1 cellular context compared by ENCODE assay signal in the genomic region with DNA sequence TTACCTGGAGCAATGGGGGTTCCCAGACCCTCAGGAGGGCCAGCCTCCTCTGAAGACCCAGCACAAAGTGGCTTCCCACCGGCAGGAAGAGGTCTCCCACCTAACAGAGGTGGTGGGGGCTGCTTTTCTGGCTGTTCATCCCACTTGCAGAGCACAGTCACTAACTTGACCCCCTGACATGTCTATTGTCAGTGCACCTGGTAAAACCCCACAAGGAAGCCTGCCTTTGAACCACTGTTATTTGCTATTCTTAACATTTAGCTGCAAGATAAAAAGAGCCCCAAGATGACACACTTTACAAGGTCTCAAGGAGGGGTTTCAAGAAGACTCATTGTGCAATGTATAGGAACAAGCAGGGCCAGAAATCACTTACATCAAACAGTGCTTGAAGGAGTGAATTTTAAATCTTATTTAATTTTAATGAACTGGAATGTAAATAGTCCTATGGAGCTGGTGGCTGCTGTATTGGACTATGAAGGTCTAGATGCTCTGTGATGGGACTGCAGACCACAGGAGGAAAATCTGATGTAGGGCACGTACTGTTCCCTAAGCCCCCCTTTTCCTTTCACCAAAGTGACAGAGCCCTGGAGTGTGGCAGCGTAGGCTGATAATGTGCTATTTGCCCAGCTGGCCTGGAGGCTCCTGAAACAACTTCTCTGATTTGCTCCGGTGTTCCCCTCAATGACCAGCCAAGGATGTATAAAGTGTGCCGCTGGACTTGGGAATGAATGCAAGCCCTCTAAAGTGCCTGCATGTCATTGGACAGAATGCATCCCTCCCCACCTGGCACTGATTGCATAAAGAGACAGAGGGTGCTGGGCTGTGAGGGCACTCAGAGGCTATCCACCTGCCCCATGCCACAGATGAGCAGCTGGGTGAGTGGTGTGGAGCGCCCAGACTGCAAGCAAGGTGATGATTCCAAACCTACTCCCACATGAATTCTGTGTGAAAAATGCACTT.
TF ChIP-seq lines count a peak whose summit lies in the region.

No MANE protein-coding gene starts in this region.

TF ChIP-seq in GM12878, 131 proteins besides CTCF, POLR2A, EP300 and RAD21 (continued from another document):
- TF ChIP-seq ELK1 (IDR thresholded peaks at IDR 0.05; ENCODE audit: low read depth, low read length) (no peak), EGR1 (IDR thresholded peaks at IDR 0.05; ENCODE audit: borderline replicate concordance in 1 of 2, low read depth in 2 of 2, low read length in 2 of 2) (no peak), SMAD1 (IDR thresholded peaks at IDR 0.05; ENCODE audit: low read depth, partially characterized antibody) (no peak), IRF4 (IDR thresholded peaks at IDR 0.05; ENCODE audit: low read depth, low read length) (no peak), E2F4 (IDR thresholded peaks at IDR 0.05; ENCODE audit: low read depth, low read length) (no peak), GABPA (IDR thresholded peaks at IDR 0.05; ENCODE audit: low read depth) (no peak), NR2F1 (conservative IDR thresholded peaks at IDR 0.05) (peak; percentile 50; the same call in 1 of the 2 replicates), CBX5 (IDR thresholded peaks at IDR 0.05; ENCODE audit: low read depth) (no peak)
TF ChIP-seq in GM12878: peak in this region for 2.
